Comparison of ENCODE assay signal across 9 cellular contexts in the genomic region with DNA sequence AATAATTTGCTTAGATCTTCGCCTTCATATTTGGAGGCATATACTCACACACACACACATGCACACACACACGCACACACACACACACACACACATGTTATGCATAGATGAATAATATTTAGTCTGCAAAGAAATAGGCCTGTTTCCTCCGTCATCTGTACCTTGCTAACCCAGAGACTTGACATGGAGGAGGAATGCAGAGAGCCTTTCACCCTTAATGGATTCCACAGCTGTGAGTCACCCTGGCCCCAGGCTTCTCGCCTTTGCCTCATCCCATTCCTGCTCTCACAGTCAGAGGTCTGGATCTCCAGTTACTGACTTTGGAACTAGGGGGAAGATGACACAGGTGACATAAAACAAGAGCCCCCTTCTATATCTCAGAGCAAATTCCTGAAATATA. TPM values are rescaled to one million over a fixed set of nuclear protein-coding genes. Genes with fewer than 3 reads are reported as not detected.
DNase-seq lines count a peak whose midpoint lies in the region; ATAC-seq and TF ChIP-seq lines count a peak whose summit lies in the region.
"Had no signal": no experiment of that assay in that cellular context is flagged by ENCODE, and none has a peak within 500 bp of the region (broad histone marks: within the 10 kb centered on the region; RNA-seq: fewer than 3 reads in every experiment).

No MANE protein-coding gene starts in this region.

- no peak for TF ChIP-seq CTCF in BJ (IDR thresholded peaks at IDR 0.05; ENCODE audit: insufficient read depth, low read depth, low read length)
- TF ChIP-seq CTCF in Panc1 (IDR thresholded peaks at IDR 0.05) = no peak
- no peak for TF ChIP-seq CTCF in nephron (IDR thresholded peaks at IDR 0.05; ENCODE audit: unreplicated experiment in 3 of 3)

- in situ Hi-C loops in Panc1 (cut with HindIII; ENCODE audit: low pct_unique_long_range_greater_than_20kb, low sequenced_read_pairs) = no loop called here

- peaks cover 58% of the 10 kb centered on the region for H3K4me1 ChIP-seq in Panc1 (ENCODE audit: control insufficient read depth, insufficient read depth, low read length)

- peaks cover 61% of the 10 kb centered on the region for H3K4me1 Mint-ChIP-seq in nephron
- H3K4me1 Mint-ChIP-seq in activated CD8-positive, alpha-beta T cell treated with anti-CD3 and anti-CD28 coated beads, Interleukin-2, amount 10 ng/mL, durations not matched to agents 7 days and 5 days (ENCODE audit: low read depth) = no peaks in the 10 kb centered on the region

- CTCF ChIA-PET in BJ (lab: Yijun Ruan, JAX) = interaction anchor here (1.2 to 1.3 kb wide), 2 partner anchors 11 to 12 kb away, joined by 3 to 4 read pairs; no protein-coding TSS in a partner anchor
- CTCF ChIA-PET in Panc1 (lab: Charles Lee) = no interaction called here
- CTCF ChIA-PET in activated CD8-positive, alpha-beta T cell treated with anti-CD3 and anti-CD28 coated beads, Interleukin-2, amount 10 ng/mL, durations not matched to agents 7 days and 5 days (lab: Charles Lee) = no interaction called here

- H3K4me3 Mint-ChIP-seq in nephron = no peak overlapping the region
- H3K4me3 Mint-ChIP-seq in activated CD8-positive, alpha-beta T cell treated with anti-CD3 and anti-CD28 coated beads, Interleukin-2, amount 10 ng/mL, durations not matched to agents 7 days and 5 days = no peak overlapping the region

- POLR2A ChIA-PET in BJ (lab: Charles Lee) = no interaction called here
- POLR2A ChIA-PET in Panc1 (lab: Charles Lee) = no interaction called here
- POLR2A ChIA-PET in activated CD8-positive, alpha-beta T cell treated with anti-CD3 and anti-CD28 coated beads, Interleukin-2, amount 10 ng/mL, durations not matched to agents 7 days and 5 days (lab: Charles Lee) = no interaction called here

- no peaks in the 10 kb centered on the region for H3K9me3 ChIP-seq in Panc1 (ENCODE audit: control insufficient read depth, insufficient read depth, low read depth, low read length)

- H3K36me3 Mint-ChIP-seq in nephron (ENCODE audit: low read depth) = peaks cover 49% of the 10 kb centered on the region
- no peaks in the 10 kb centered on the region for H3K36me3 Mint-ChIP-seq in activated CD8-positive, alpha-beta T cell treated with anti-CD3 and anti-CD28 coated beads, Interleukin-2, amount 10 ng/mL, durations not matched to agents 7 days and 5 days (ENCODE audit: low read depth)

- no peak overlapping the region for H3K4me3 ChIP-seq in BJ (ENCODE audit: low read depth, low read length)
- no peak overlapping the region for H3K4me3 ChIP-seq in Panc1 (ENCODE audit: low read depth in 2 of 2, low read length in 2 of 2)

- H3K9me3 Mint-ChIP-seq in nephron = no peaks in the 10 kb centered on the region
- no peaks in the 10 kb centered on the region for H3K9me3 Mint-ChIP-seq in activated CD8-positive, alpha-beta T cell treated with anti-CD3 and anti-CD28 coated beads, Interleukin-2, amount 10 ng/mL, durations not matched to agents 7 days and 5 days (ENCODE audit: insufficient read depth)

- H3K27ac ChIP-seq in Panc1 (ENCODE audit: low read length) = peak overlapping the region; percentile 91

- peak overlapping the region; percentile 66 to 86 (median 70) for H3K27ac Mint-ChIP-seq in nephron
- no peak overlapping the region for H3K27ac Mint-ChIP-seq in activated CD8-positive, alpha-beta T cell treated with anti-CD3 and anti-CD28 coated beads, Interleukin-2, amount 10 ng/mL, durations not matched to agents 7 days and 5 days

- BruUV-seq in Panc1 (replicated peaks; lab: Mats Ljungman, UMichigan) = no TSS peak

- no peaks in the 10 kb centered on the region for H3K27me3 Mint-ChIP-seq in nephron (ENCODE audit: low read depth)
- no peaks in the 10 kb centered on the region for H3K27me3 Mint-ChIP-seq in activated CD8-positive, alpha-beta T cell treated with anti-CD3 and anti-CD28 coated beads, Interleukin-2, amount 10 ng/mL, durations not matched to agents 7 days and 5 days (ENCODE audit: low read depth)

- H3K36me3 ChIP-seq in BJ (ENCODE audit: control insufficient read depth, insufficient read depth, low read length) (no peaks in the 10 kb centered on the region), Panc1 (ENCODE audit: control insufficient read depth, insufficient read depth, low read length) (no peaks in the 10 kb centered on the region)

- DNase-seq in BJ (ENCODE audit: low read depth) (peak; percentile 87), Panc1 (ENCODE audit: low read depth, low spot score) (peak; percentile 89), fibroblast of peridontal ligament (ENCODE audit: extremely low read depth) (peak; percentile 94), DMS153 (lab: John Stamatoyannopoulos, UW) (no peak), SK-N-DZ (ENCODE audit: low spot score) (no peak)
- DNase-seq in stimulated activated CD8-positive, alpha-beta memory T cell treated with anti-CD3 and anti-CD28 coated beads, Interleukin-4, amount 100 ng/mL, for 48 hours = no peak
- DNase-seq in activated CD8-positive, alpha-beta T cell treated with anti-CD3 and anti-CD28 coated beads, Interleukin-2, amount 10 ng/mL, durations not matched to agents 7 days and 5 days = no peak
- DNase-seq: effector CD4-positive, alpha-beta T cell had no signal

- intact Hi-C loops in Panc1 (cut with micrococcal nuclease; ENCODE audit: unreplicated experiment) = no loop called here

- peak; percentile 98 for ATAC-seq in Panc1
- no peak for ATAC-seq in activated CD8-positive, alpha-beta T cell treated with anti-CD3 and anti-CD28 coated beads, Interleukin-2, amount 10 ng/mL, durations not matched to agents 7 days and 5 days

- H3K27me3 ChIP-seq in BJ (ENCODE audit: control insufficient read depth, insufficient read depth, low read length) = no peaks in the 10 kb centered on the region
- H3K27me3 ChIP-seq in Panc1 (ENCODE audit: control insufficient read depth, insufficient read depth, low read length) = no peaks in the 10 kb centered on the region

RNA-seq across cellular contexts. Expression of a gene that starts 29.7 kb away (rescaled TPM):
- 3.1 and 3.5 TPM in 2 replicates for polyA plus RNA-seq in BJ (2011; rRNA removed)
- 17.9 and 21.2 TPM in 2 replicates for polyA minus RNA-seq in BJ (2011; rRNA and poly(A)+ RNA removed)
- total RNA-seq in Panc1 (2021; ENCODE audit: unreplicated experiment) = 34.8 TPM
- polyA plus RNA-seq in Panc1 (2012; ENCODE audit: insufficient read length) = 7.4 TPM
- polyA plus RNA-seq in SK-N-DZ (2014; cell fraction: cytosol; rRNA removed) = 3.8 and 4.0 TPM in 2 replicates
- polyA plus RNA-seq in SK-N-DZ (2014; cell fraction: nucleus; rRNA removed) = 1.8 and 3.3 TPM in 2 replicates
- total RNA-seq in activated CD8-positive, alpha-beta T cell treated with anti-CD3 and anti-CD28 coated beads, Interleukin-2, amount 10 ng/mL, durations not matched to agents 7 days and 5 days = not detected

Comparison
In these comparisons a context has a peak if more than half of its experiments do, and no peak if none do; other contexts are left out.
1. DNase-seq: peak in BJ (single experiment), Panc1 (single experiment) and fibroblast of peridontal ligament (single experiment); none in stimulated activated CD8-positive, alpha-beta memory T cell treated with anti-CD3 and anti-CD28 coated beads, Interleukin-4, amount 100 ng/mL, for 48 hours (single experiment), DMS153 (single experiment), SK-N-DZ (single experiment) and activated CD8-positive, alpha-beta T cell treated with anti-CD3 and anti-CD28 coated beads, Interleukin-2, amount 10 ng/mL, durations not matched to agents 7 days and 5 days (single experiment).
2. RNA of a gene that starts 29.7 kb away (total RNA-seq): 34.8 TPM in Panc1 (single experiment); not detected in activated CD8-positive, alpha-beta T cell treated with anti-CD3 and anti-CD28 coated beads, Interleukin-2, amount 10 ng/mL, durations not matched to agents 7 days and 5 days; every median in the first group is over 10 times any median in the second.